In the genomic region with DNA sequence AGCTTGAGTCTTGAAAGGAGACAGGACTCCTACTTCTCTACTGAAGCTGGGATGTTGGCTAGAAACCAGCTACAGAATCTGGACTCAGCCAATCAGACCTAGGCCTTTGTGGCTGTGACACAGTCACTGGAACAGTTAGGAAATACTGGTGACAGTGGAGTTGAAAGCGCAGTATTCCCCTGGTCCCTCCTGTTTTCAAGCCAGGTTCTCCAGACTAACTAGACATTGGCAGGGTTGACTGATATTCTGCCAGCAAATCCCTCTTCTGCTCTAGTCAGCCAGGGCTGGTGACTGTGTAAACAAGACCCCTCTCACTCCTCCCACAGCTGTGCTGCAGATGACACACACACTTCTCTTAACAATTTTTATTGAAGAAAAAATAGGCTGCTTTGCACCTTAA, we compare ENCODE assay signal across 12 cellular contexts. TPM values are rescaled to one million over a fixed set of nuclear protein-coding genes. Genes with fewer than 3 reads are reported as not detected.
A peak's percentile ranks its signal among the peaks of the same experiment; 100 is the strongest.
DNase-seq lines count a peak whose midpoint lies in the region; ATAC-seq and TF ChIP-seq lines count a peak whose summit lies in the region.
"Had no signal": no experiment of that assay in that cellular context is flagged by ENCODE, and none has a peak within 500 bp of the region (broad histone marks: within the 10 kb centered on the region; RNA-seq: fewer than 3 reads in every experiment).

No MANE protein-coding gene starts in this region.

- TF ChIP-seq CTCF in endothelial cell (IDR thresholded peaks at IDR 0.05; ENCODE audit: unreplicated experiment) = no peak
- TF ChIP-seq CTCF in mesothelial cell of epicardium (IDR thresholded peaks at IDR 0.05; ENCODE audit: unreplicated experiment) = no peak

- peaks cover 5% of the 10 kb centered on the region for H3K4me1 Mint-ChIP-seq in endothelial cell (ENCODE audit: unreplicated experiment)
- H3K4me1 Mint-ChIP-seq in mesothelial cell of epicardium = peaks cover 15% of the 10 kb centered on the region
- peaks cover 29% of the 10 kb centered on the region for H3K4me1 Mint-ChIP-seq in stimulated activated memory B cell treated with anti-CD40 and anti-IgM and Interleukin-4, amounts not matched to agents 10 μg/mL and 1 μg/mL and 100 μg/mL, for 72 hours

- H3K27me3 Mint-ChIP-seq in endothelial cell (ENCODE audit: unreplicated experiment) (peaks cover 8% of the 10 kb centered on the region), mesothelial cell of epicardium (ENCODE audit: low read depth) (peaks cover 9% of the 10 kb centered on the region)
- peaks cover 66% of the 10 kb centered on the region for H3K27me3 Mint-ChIP-seq in stimulated activated memory B cell treated with anti-CD40 and anti-IgM and Interleukin-4, amounts not matched to agents 10 μg/mL and 1 μg/mL and 100 μg/mL, for 72 hours

- peak; percentile 37 for DNase-seq in DMS79 treated with DMSO at 0.1 percent for 48 hours (lab: John Stamatoyannopoulos, UW)
- peak; percentile 26 for DNase-seq in NCI-H2029 (lab: John Stamatoyannopoulos, UW)
- DNase-seq in endothelial cell (ENCODE audit: low spot score) = no peak
- DNase-seq in mesothelial cell of epicardium (ENCODE audit: low spot score in 2 of 2, unreplicated experiment in 2 of 2) = no peak
- no peak for DNase-seq in DMS114 treated with DMSO at 0.1 percent for 48 hours (lab: John Stamatoyannopoulos, UW; ENCODE audit: unreplicated experiment)
- DNase-seq: activated T-cell treated with anti-CD3 and anti-CD28 coated beads for 4 hours; body of pancreas; CD8-positive, alpha-beta memory T cell had no signal

- H3K36me3 Mint-ChIP-seq in endothelial cell (ENCODE audit: low read depth, unreplicated experiment) (no peaks in the 10 kb centered on the region), mesothelial cell of epicardium (no peaks in the 10 kb centered on the region)
- H3K36me3 Mint-ChIP-seq in stimulated activated memory B cell treated with anti-CD40 and anti-IgM and Interleukin-4, amounts not matched to agents 10 μg/mL and 1 μg/mL and 100 μg/mL, for 72 hours = no peaks in the 10 kb centered on the region
- H3K36me3 Mint-ChIP-seq: CD8-positive, alpha-beta memory T cell had no signal

- H3K27ac Mint-ChIP-seq in endothelial cell (ENCODE audit: unreplicated experiment) (no peak overlapping the region), mesothelial cell of epicardium (peak overlapping the region; percentile 47)
- H3K27ac Mint-ChIP-seq in stimulated activated memory B cell treated with anti-CD40 and anti-IgM and Interleukin-4, amounts not matched to agents 10 μg/mL and 1 μg/mL and 100 μg/mL, for 72 hours = no peak overlapping the region
- H3K27ac Mint-ChIP-seq: CD8-positive, alpha-beta memory T cell had no signal

- H3K4me3 Mint-ChIP-seq in endothelial cell (ENCODE audit: unreplicated experiment) (peak overlapping the region; percentile 47), mesothelial cell of epicardium (peak overlapping the region; percentile 28)
- no peak overlapping the region for H3K4me3 Mint-ChIP-seq in stimulated activated memory B cell treated with anti-CD40 and anti-IgM and Interleukin-4, amounts not matched to agents 10 μg/mL and 1 μg/mL and 100 μg/mL, for 72 hours

- no peak for ATAC-seq in GM21447 (IDR thresholded peaks at IDR 0.05; ENCODE audit: unreplicated experiment)
- ATAC-seq in GM19324 (IDR thresholded peaks at IDR 0.05; ENCODE audit: low FRiP score, unreplicated experiment) = no peak
- no peak for ATAC-seq in stimulated activated memory B cell treated with anti-CD40 and anti-IgM and Interleukin-4, amounts not matched to agents 10 μg/mL and 1 μg/mL and 100 μg/mL, for 72 hours
- ATAC-seq: body of pancreas had no signal

- H3K9me3 Mint-ChIP-seq in endothelial cell (ENCODE audit: unreplicated experiment) = no peaks in the 10 kb centered on the region
- H3K9me3 Mint-ChIP-seq in mesothelial cell of epicardium = no peaks in the 10 kb centered on the region
- no peaks in the 10 kb centered on the region for H3K9me3 Mint-ChIP-seq in stimulated activated memory B cell treated with anti-CD40 and anti-IgM and Interleukin-4, amounts not matched to agents 10 μg/mL and 1 μg/mL and 100 μg/mL, for 72 hours
- H3K9me3 Mint-ChIP-seq: CD8-positive, alpha-beta memory T cell had no signal

RNA-seq across cellular contexts. Expression of gene SHROOM1, which starts 8.7 kb away (rescaled TPM):
- total RNA-seq in endothelial cell (ENCODE audit: unreplicated experiment) (5.6 TPM), mesothelial cell of epicardium (8.6 to 12.2 TPM (median 8.6 TPM) in 3 replicates)

RNA-seq across cellular contexts. Expression of gene SOWAHA, which starts 8.7 kb away (rescaled TPM):
- total RNA-seq in endothelial cell (ENCODE audit: unreplicated experiment) (not detected), mesothelial cell of epicardium (0.52 to 0.67 TPM (median 0.64 TPM) in 3 replicates)
- total RNA-seq: NCI-H460 had no signal

RNA-seq across cellular contexts. Expression of gene GDF9, which starts 44.5 kb away (rescaled TPM):
- total RNA-seq in endothelial cell (ENCODE audit: unreplicated experiment) (0.33 TPM), mesothelial cell of epicardium (0.93 to 1.2 TPM (median 0.98 TPM) in 3 replicates)

RNA-seq across cellular contexts. Expression of gene UQCRQ, which starts 44.7 kb away (rescaled TPM):
- total RNA-seq in endothelial cell (ENCODE audit: unreplicated experiment) (152 TPM), mesothelial cell of epicardium (258 to 329 TPM (median 308 TPM) in 3 replicates)

RNA-seq across cellular contexts. Expression of gene SEPTIN8, which starts 44.8 kb away (rescaled TPM):
- total RNA-seq in endothelial cell (ENCODE audit: unreplicated experiment) (22.8 TPM), mesothelial cell of epicardium (54.9 to 58.9 TPM (median 58.6 TPM) in 3 replicates)

Comparison
In these comparisons a context has a peak if more than half of its experiments do, and no peak if none do; other contexts are left out.
1. DNase-seq: peak in DMS79 treated with DMSO at 0.1 percent for 48 hours (single experiment) and NCI-H2029 (single experiment); none in endothelial cell (single experiment), mesothelial cell of epicardium (0 of 2) and DMS114 treated with DMSO at 0.1 percent for 48 hours (single experiment).